9 cellular contexts compared by ENCODE assay signal in genomic region chr4:83582289-83582756, GRCh38. TPM values are rescaled to one million over a fixed set of nuclear protein-coding genes. Genes with fewer than 3 reads are reported as not detected.
DNase-seq lines count a peak whose midpoint lies in the region; ATAC-seq and TF ChIP-seq lines count a peak whose summit lies in the region.
"Had no signal": no experiment of that assay in that cellular context is flagged by ENCODE, and none has a peak within 500 bp of the region (broad histone marks: within the 10 kb centered on the region; RNA-seq: fewer than 3 reads in every experiment).

No MANE protein-coding gene starts in this region.

- no peaks in the 10 kb centered on the region for H3K9me2 ChIP-seq in HCT116 (ENCODE audit: insufficient read depth)

- TF ChIP-seq RAD21 in HCT116 (IDR thresholded peaks at IDR 0.05; ENCODE audit: low read depth): peak; percentile 57

- no peak for TF ChIP-seq POLR2A in HCT116 (IDR thresholded peaks at IDR 0.05; ENCODE audit: borderline replicate concordance, extremely low read depth, insufficient read depth, insufficient read length)
- TF ChIP-seq POLR2A in sigmoid colon (IDR thresholded peaks at IDR 0.05): no peak

- H3K27ac ChIP-seq in HCT116 (ENCODE audit: low read depth, low read length) (no peak overlapping the region), sigmoid colon (peak overlapping the region in 2 of 4 donors; percentile 6 to 42)
- H3K27ac ChIP-seq: thoracic aorta had no signal

- RAD21 ChIA-PET in HCT116 (lab: Charles Lee; ENCODE audit: low non-redundant PET in 1 of 2, low total read pairs in 2 of 2, uncharacterized antibody in 2 of 2, unreplicated experiment in 2 of 2): no interaction called here

- H3K4me3 ChIP-seq in GM12865 (ENCODE audit: low read depth, low read length): no peak overlapping the region
- H3K4me3 ChIP-seq in HCT116 (replicated peaks in 1 of 2; ENCODE audit: low read depth in 1 of 2, low read length in 2 of 2): no peak overlapping the region
- no peak overlapping the region for H3K4me3 ChIP-seq in sigmoid colon
- H3K4me3 ChIP-seq: thoracic aorta had no signal

- H3K9ac ChIP-seq in HCT116 (ENCODE audit: low read length): no peak overlapping the region

- TF ChIP-seq CTCF in GM12865 (IDR thresholded peaks at IDR 0.05; ENCODE audit: insufficient read depth, low read depth, low read length, missing control alignments) (peak; percentile 28), HCT116 (IDR thresholded peaks at IDR 0.05 in 2 of 3, conservative IDR thresholded peaks at IDR 0.05 in 1 of 3; ENCODE audit: borderline replicate concordance in 1 of 3, insufficient read depth in 1 of 3, low read depth in 2 of 3, low read length in 2 of 3) (peak in 2 of 3 experiments; percentile 6 to 29; a peak in 2 of 6 replicates), sigmoid colon (IDR thresholded peaks at IDR 0.05) (no peak)

- no peak overlapping the region for H3K4me2 ChIP-seq in HCT116 (ENCODE audit: low read length)

- no peak for TF ChIP-seq EP300 in sigmoid colon (IDR thresholded peaks at IDR 0.05)

- no peaks in the 10 kb centered on the region for H4K20me1 ChIP-seq in HCT116 (ENCODE audit: insufficient read depth)

- DNase-seq in GM12865 (ENCODE audit: low read depth): peak; percentile 44
- no peak for DNase-seq in HCT116 (ENCODE audit: low read depth, low spot score)
- peak; percentile 7 for DNase-seq in NCI-H226
- peak; percentile 68 for DNase-seq in sigmoid colon
- no peak for DNase-seq in COLO668 (lab: John Stamatoyannopoulos, UW; ENCODE audit: unreplicated experiment)
- DNase-seq in HCEC 1CT: no peak
- DNase-seq in NCI-H1417 treated with DMSO at 0.1 percent for 48 hours (lab: John Stamatoyannopoulos, UW): no peak

- H3K4me1 ChIP-seq in HCT116 (ENCODE audit: control insufficient read depth in 1 of 2, insufficient read depth in 2 of 2, low read length in 2 of 2) (peaks cover 0 to 5% of the 10 kb centered on the region in 2 experiments; a peak in 1 of 4 replicates), sigmoid colon (peaks cover 0 to 10% (median 10%) of the 10 kb centered on the region in 4 donors)

- peaks cover 3% of the 10 kb centered on the region; the same call in 1 of the 2 replicates for H3K79me2 ChIP-seq in HCT116 (ENCODE audit: insufficient read depth, low read length)

- peaks cover 0 to 13% of the 10 kb centered on the region in 2 experiments; a peak in 1 of 4 replicates for H3K36me3 ChIP-seq in HCT116 (ENCODE audit: control insufficient read depth in 1 of 2, insufficient read depth in 2 of 2, low read length in 2 of 2)
- peaks cover 0 to under 1% (median 0%) of the 10 kb centered on the region in 4 donors for H3K36me3 ChIP-seq in sigmoid colon
- H3K36me3 ChIP-seq: thoracic aorta had no signal

- ATAC-seq in HCT116: peak; percentile 47; the same call in 1 of the 2 replicates
- peak; percentile 23 for ATAC-seq in esophagus mucosa

- POLR2A ChIA-PET in HCT116 (lab: Charles Lee): no interaction called here

- CTCF ChIA-PET in HCT116 (lab: Charles Lee): interaction anchor here (1.3 kb wide), 1 partner anchor 73 kb away, joined by 7 read pairs; no protein-coding TSS in a partner anchor

- H3K9me3 ChIP-seq in HCT116 (ENCODE audit: control insufficient read depth in 1 of 2, insufficient read depth in 1 of 2, low read depth in 1 of 2, low read length in 2 of 2): no peaks in the 10 kb centered on the region
- H3K9me3 ChIP-seq in sigmoid colon: no peaks in the 10 kb centered on the region
- H3K9me3 ChIP-seq: thoracic aorta had no signal

- no peak overlapping the region for H2AFZ ChIP-seq in HCT116 (ENCODE audit: low read depth, low read length, poor library complexity, severe bottlenecking)

- WGBS in sigmoid colon, 2 donors: 23 to 52% methylated on average over 7 of the region's 7 CpGs

- H3K27me3 ChIP-seq in HCT116 (ENCODE audit: insufficient read depth, low read length) (no peaks in the 10 kb centered on the region), sigmoid colon (no peaks in the 10 kb centered on the region)

- intact Hi-C loops in HCT116 (cut with micrococcal nuclease): loop anchor here (2.0 kb wide), 1 partner anchor 74 kb away; no protein-coding TSS in a partner anchor
- intact Hi-C loops in sigmoid colon (cut with DNase I): loop anchor here (5.0 kb wide), 1 partner anchor 45 kb away; the partner anchor contains the start of gene GPAT3

- BruUV-seq in HCT116 (replicated peaks; lab: Mats Ljungman, UMichigan): no TSS peak

TF ChIP-seq in HCT116, 20 proteins besides CTCF, POLR2A, EP300 and RAD21:
- TF ChIP-seq MAX (IDR thresholded peaks at IDR 0.05) (no peak), POLR2AphosphoS5 (IDR thresholded peaks at IDR 0.05; ENCODE audit: low read depth, low read length) (no peak), SP1 (IDR thresholded peaks at IDR 0.05; ENCODE audit: low read depth) (no peak), ATF3 (IDR thresholded peaks at IDR 0.05) (no peak), SIN3A (IDR thresholded peaks at IDR 0.05; ENCODE audit: low read depth) (no peak), ZFX (IDR thresholded peaks at IDR 0.05) (no peak), ZNF274 (IDR thresholded peaks at IDR 0.05; ENCODE audit: low read depth, low read length) (no peak), TCF7L2 (IDR thresholded peaks at IDR 0.05; ENCODE audit: borderline replicate concordance, extremely low read depth, insufficient read depth, insufficient read length) (no peak), EGR1 (IDR thresholded peaks at IDR 0.05; ENCODE audit: low read depth) (no peak), JUND (IDR thresholded peaks at IDR 0.05) (no peak), EZH2phosphoT487 (IDR thresholded peaks at IDR 0.05; ENCODE audit: borderline replicate concordance) (no peak), REST (IDR thresholded peaks at IDR 0.05; ENCODE audit: low read depth) (no peak), EZH2 (IDR thresholded peaks at IDR 0.05) (no peak)

RNA-seq across cellular contexts. Expression of gene GPAT3, which starts 46.4 kb away (rescaled TPM):
- total RNA-seq in HCT116 (2021; ENCODE audit: unreplicated experiment): 36.7 TPM
- 12.4 and 18.9 TPM in 2 replicates for polyA plus RNA-seq in HCT116 (2012)
- 9.8 TPM for total RNA-seq in esophagus mucosa
- total RNA-seq in sigmoid colon: 10 to 100 TPM in 3 of 4 donors, 1 to 10 TPM in 1; 5.6 to 23.1 (median 17.3) TPM
- polyA plus RNA-seq in sigmoid colon: 10 to 100 TPM in 1 of 3 donors, 1 to 10 TPM in 2; 4.6 to 13.0 (median 4.8) TPM

Comparison
In these comparisons a context has a peak if more than half of its experiments do, and no peak if none do; other contexts are left out.
1. DNase-seq: peak in GM12865 (single experiment), NCI-H226 (single experiment) and sigmoid colon (single experiment); none in HCT116 (single experiment), COLO668 (single experiment), HCEC 1CT (single experiment) and NCI-H1417 treated with DMSO at 0.1 percent for 48 hours (single experiment).
2. CTCF ChIP-seq: peak in GM12865 (single experiment) and HCT116 (2 of 3); none in sigmoid colon (0 of 4).